In genomic region chr3:143170043-143170442, GRCh38 we compare ENCODE assay signal across 16 cellular contexts. TPM values are rescaled to one million over a fixed set of nuclear protein-coding genes. Genes with fewer than 3 reads are reported as not detected.
DNase-seq lines count a peak whose midpoint lies in the region; ATAC-seq lines count a peak whose summit lies in the region.
"Had no signal": no experiment of that assay in that cellular context is flagged by ENCODE, and none has a peak within 500 bp of the region (broad histone marks: within the 10 kb centered on the region; RNA-seq: fewer than 3 reads in every experiment).

No MANE protein-coding gene starts in this region.

- no peaks in the 10 kb centered on the region for H3K27me3 ChIP-seq in CD4-positive, CD25-positive, alpha-beta regulatory T cell (ENCODE audit: control insufficient read depth, insufficient read depth, low read length)
- H3K27me3 ChIP-seq: suprapubic skin had no signal

- H3K4me1 ChIP-seq in CD4-positive, CD25-positive, alpha-beta regulatory T cell (ENCODE audit: control insufficient read depth, insufficient read depth, low read length, poor library complexity, severe bottlenecking) = peaks cover 57% of the 10 kb centered on the region
- H3K4me1 ChIP-seq: HAP-1, suprapubic skin had no signal

- no peak for ATAC-seq in CD4-positive, CD25-positive, alpha-beta regulatory T cell (ENCODE audit: low read depth in 2 of 2)
- ATAC-seq in naive thymus-derived CD8-positive, alpha-beta T cell = peak; percentile 39

- H3K27ac Mint-ChIP-seq in CD4-positive, CD25-positive, alpha-beta regulatory T cell = peak overlapping the region; percentile 90 to 100 (median 93)
- H3K27ac Mint-ChIP-seq in activated naive CD4-positive, alpha-beta T cell treated with anti-CD3 and anti-CD28 coated beads, Interleukin-2, amount 50 U/mL, for 24 hours = peak overlapping the region; percentile 37
- H3K27ac Mint-ChIP-seq in naive thymus-derived CD8-positive, alpha-beta T cell = peak overlapping the region; percentile 85 to 97 (median 89)
- H3K27ac Mint-ChIP-seq: activated B cell treated with CpG ODN at 0.5 μM for 24 hours had no signal

- H3K27ac ChIP-seq in CD4-positive, CD25-positive, alpha-beta regulatory T cell (ENCODE audit: insufficient read depth, low read length, poor library complexity, severe bottlenecking) = peak overlapping the region; percentile 69
- H3K27ac ChIP-seq in caudate nucleus (ENCODE audit: low read depth, low read length) = no peak overlapping the region
- H3K27ac ChIP-seq: coronary artery, suprapubic skin had no signal

- peak overlapping the region; percentile 60 to 75 (median 68) for H3K4me3 Mint-ChIP-seq in CD4-positive, CD25-positive, alpha-beta regulatory T cell
- peak overlapping the region; percentile 78 for H3K4me3 Mint-ChIP-seq in activated naive CD4-positive, alpha-beta T cell treated with anti-CD3 and anti-CD28 coated beads, Interleukin-2, amount 50 U/mL, for 24 hours
- peak overlapping the region; percentile 57 to 83 (median 76) for H3K4me3 Mint-ChIP-seq in naive thymus-derived CD8-positive, alpha-beta T cell
- H3K4me3 Mint-ChIP-seq: activated B cell treated with CpG ODN at 0.5 μM for 24 hours had no signal

- peaks cover 7% of the 10 kb centered on the region for H3K36me3 Mint-ChIP-seq in CD4-positive, CD25-positive, alpha-beta regulatory T cell
- H3K36me3 Mint-ChIP-seq in activated naive CD4-positive, alpha-beta T cell treated with anti-CD3 and anti-CD28 coated beads, Interleukin-2, amount 50 U/mL, for 24 hours = peaks cover 9% of the 10 kb centered on the region
- peaks cover 0 to 9% (median 4%) of the 10 kb centered on the region in 3 donors for H3K36me3 Mint-ChIP-seq in naive thymus-derived CD8-positive, alpha-beta T cell

- no peaks in the 10 kb centered on the region for H3K36me3 ChIP-seq in CD4-positive, CD25-positive, alpha-beta regulatory T cell (ENCODE audit: control insufficient read depth, insufficient read depth, low read length)
- H3K36me3 ChIP-seq: HAP-1, suprapubic skin had no signal

- no peak for DNase-seq in CD4-positive, CD25-positive, alpha-beta regulatory T cell
- peak; percentile 64 for DNase-seq in Jurkat, Clone E6-1 (ENCODE audit: low read depth, low spot score)
- peak in 3 of 10 donors; percentile 15 to 25 (median 20) for DNase-seq in naive thymus-derived CD8-positive, alpha-beta T cell
- DNase-seq in caudate nucleus (lab: John Stamatoyannopoulos, UW) = no peak
- DNase-seq in NCI-H82 (lab: John Stamatoyannopoulos, UW) = no peak
- DNase-seq in NCI-H2107 treated with DMSO at 0.1 percent for 48 hours (lab: John Stamatoyannopoulos, UW; ENCODE audit: unreplicated experiment) = no peak
- no peak for DNase-seq in DMS79 (lab: John Stamatoyannopoulos, UW)
- DNase-seq: activated B cell treated with CpG ODN at 0.5 μM for 24 hours, C1 segment of cervical spinal cord, NCI-H1417 treated with DMSO at 0.1 percent for 48 hours, NCI-H774, SHP77 treated with DMSO at 0.1 percent for 48 hours had no signal

- POLR2A ChIA-PET in naive thymus-derived CD8-positive, alpha-beta T cell (lab: Charles Lee) = interaction anchor here (1.0 to 2.7 kb wide), 4 partner anchors 9 to 50 kb away, joined by 3 to 18 read pairs (median 4); partner anchors contain the start of gene CHST2

- no peaks in the 10 kb centered on the region for H3K27me3 Mint-ChIP-seq in CD4-positive, CD25-positive, alpha-beta regulatory T cell
- no peaks in the 10 kb centered on the region for H3K27me3 Mint-ChIP-seq in activated naive CD4-positive, alpha-beta T cell treated with anti-CD3 and anti-CD28 coated beads, Interleukin-2, amount 50 U/mL, for 24 hours
- H3K27me3 Mint-ChIP-seq in naive thymus-derived CD8-positive, alpha-beta T cell = no peaks in the 10 kb centered on the region
- H3K27me3 Mint-ChIP-seq: activated B cell treated with CpG ODN at 0.5 μM for 24 hours had no signal

- peaks cover 0 to 5% of the 10 kb centered on the region in 2 experiments for H3K9me3 ChIP-seq in CD4-positive, CD25-positive, alpha-beta regulatory T cell (ENCODE audit: control insufficient read depth in 2 of 2, low read length in 2 of 2)

- H3K9me3 Mint-ChIP-seq in CD4-positive, CD25-positive, alpha-beta regulatory T cell = peaks cover 0 to 5% (median 0%) of the 10 kb centered on the region in 7 donors
- peaks cover 14% of the 10 kb centered on the region for H3K9me3 Mint-ChIP-seq in activated naive CD4-positive, alpha-beta T cell treated with anti-CD3 and anti-CD28 coated beads, Interleukin-2, amount 50 U/mL, for 24 hours
- peaks cover 0 to 13% (median 5%) of the 10 kb centered on the region in 9 donors for H3K9me3 Mint-ChIP-seq in naive thymus-derived CD8-positive, alpha-beta T cell

- H3K4me1 Mint-ChIP-seq in CD4-positive, CD25-positive, alpha-beta regulatory T cell = peaks cover 35 to 89% (median 56%) of the 10 kb centered on the region in 4 donors
- peaks cover 90% of the 10 kb centered on the region for H3K4me1 Mint-ChIP-seq in activated naive CD4-positive, alpha-beta T cell treated with anti-CD3 and anti-CD28 coated beads, Interleukin-2, amount 50 U/mL, for 24 hours
- peaks cover 44 to 91% (median 81%) of the 10 kb centered on the region in 4 donors for H3K4me1 Mint-ChIP-seq in naive thymus-derived CD8-positive, alpha-beta T cell

- H3K4me3 ChIP-seq in CD4-positive, CD25-positive, alpha-beta regulatory T cell (ENCODE audit: low read depth, low read length) = peak overlapping the region; percentile 67
- peak overlapping the region; percentile 29 for H3K4me3 ChIP-seq in Jurkat, Clone E6-1 (ENCODE audit: low read length)
- H3K4me3 ChIP-seq: coronary artery, HAP-1, suprapubic skin had no signal

RNA-seq across cellular contexts. Expression of gene CHST2, which starts 50.5 kb away (rescaled TPM):
- 4.9 TPM for total RNA-seq in CD4-positive, CD25-positive, alpha-beta regulatory T cell
- 1 to 10 TPM; 4.3 to 6.0 (median 5.2) TPM for polyA plus RNA-seq in CD4-positive, CD25-positive, alpha-beta regulatory T cell
- polyA plus RNA-seq in Jurkat, Clone E6-1 (2012; ENCODE audit: insufficient read depth, insufficient read length) = 17.2 TPM
- 1 to 10 TPM; 4.2 to 5.2 TPM for total RNA-seq in naive thymus-derived CD8-positive, alpha-beta T cell
- 10 to 100 TPM in 1 of 3 donors, 1 to 10 TPM in 2; 4.2 to 11.4 (median 5.5) TPM for polyA plus RNA-seq in naive thymus-derived CD8-positive, alpha-beta T cell

Comparison
In these comparisons a context has a peak if more than half of its experiments do, and no peak if none do; other contexts are left out.
1. ATAC-seq: peak in naive thymus-derived CD8-positive, alpha-beta T cell (2 of 2); none in CD4-positive, CD25-positive, alpha-beta regulatory T cell (0 of 2).
2. H3K27ac Mint-ChIP-seq: peak in every context shown above with its lines; median percentile 93 in CD4-positive, CD25-positive, alpha-beta regulatory T cell; 89 in naive thymus-derived CD8-positive, alpha-beta T cell; 37 in activated naive CD4-positive, alpha-beta T cell treated with anti-CD3 and anti-CD28 coated beads, Interleukin-2, amount 50 U/mL, for 24 hours.
3. Peak in every context shown above with its lines, with median percentiles within 50 percentile points of each other: H3K4me3 Mint-ChIP-seq.